ENCODE assay signal across 8 cellular contexts in the genomic region with DNA sequence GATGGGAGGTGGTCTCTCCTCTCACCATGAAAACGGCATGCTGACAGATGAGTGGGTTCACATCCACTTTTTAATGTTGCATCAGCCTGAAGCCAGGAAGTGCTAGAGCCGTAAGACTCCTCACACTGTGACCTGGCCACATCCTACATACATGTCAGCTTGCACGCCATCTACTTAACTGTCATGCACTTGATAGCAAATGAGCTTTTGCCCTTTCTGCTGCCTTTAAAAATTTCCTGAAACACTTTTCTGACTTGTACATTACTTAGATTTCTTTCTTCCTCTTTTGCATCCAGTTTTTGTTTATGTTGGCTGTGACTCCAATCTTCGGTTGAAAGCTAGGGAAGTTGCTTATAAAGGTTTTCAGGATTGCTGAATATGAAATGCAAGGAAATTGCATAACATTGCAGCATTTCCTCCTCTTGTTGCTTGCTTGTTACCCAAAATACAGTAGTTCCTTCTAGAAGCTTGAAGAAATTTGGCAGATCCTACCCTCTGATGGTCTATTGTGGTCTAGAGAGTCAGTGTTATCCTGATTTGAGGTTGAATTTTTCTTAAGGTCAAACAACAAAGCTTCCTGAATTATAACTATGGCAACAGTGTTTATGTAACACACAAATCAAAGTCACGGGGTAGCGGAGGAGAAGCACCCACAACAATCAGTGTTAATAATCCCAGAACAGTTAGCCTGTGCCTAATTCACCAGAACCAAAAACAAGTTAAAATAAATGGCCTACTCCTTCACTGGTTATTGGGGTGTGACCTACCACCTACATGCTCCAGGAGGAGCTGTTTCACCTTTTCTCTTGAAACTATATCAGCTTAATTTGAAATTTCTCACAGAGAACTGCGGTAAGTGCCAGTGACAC.
DNase-seq lines count a peak whose midpoint lies in the region; ATAC-seq and TF ChIP-seq lines count a peak whose summit lies in the region.

No MANE protein-coding gene starts in this region.

- DNase-seq in BJ (ENCODE audit: low read depth) (peak; percentile 63), foreskin melanocyte (peak; percentile 39), prostate gland (ENCODE audit: low spot score) (no peak), ureter (ENCODE audit: low spot score) (no peak)
- DNase-seq in NK-92 treated with Interleukin-12 subunit alpha and Interleukin-12 subunit beta, amount 100 ng/mL, for 24 hours (lab: John Stamatoyannopoulos, UW): peak; percentile 81

- H3K27ac Mint-ChIP-seq in activated T-helper 17 cell treated with anti-CD3 and anti-CD28 coated beads, Interleukin-2, amount 50 U/mL, for 72 hours: peak overlapping the region; percentile 94

- H3K36me3 Mint-ChIP-seq in activated T-helper 17 cell treated with anti-CD3 and anti-CD28 coated beads, Interleukin-2, amount 50 U/mL, for 72 hours (ENCODE audit: low read depth): no peaks in the 10 kb centered on the region

- H3K4me1 Mint-ChIP-seq in activated T-helper 17 cell treated with anti-CD3 and anti-CD28 coated beads, Interleukin-2, amount 50 U/mL, for 72 hours: peaks cover 35% of the 10 kb centered on the region

- H3K4me1 ChIP-seq in prostate gland (replicated peaks): no peaks in the 10 kb centered on the region

- TF ChIP-seq CTCF in BJ (IDR thresholded peaks at IDR 0.05; ENCODE audit: insufficient read depth, low read depth, low read length) (peak; percentile 60), prostate gland (IDR thresholded peaks at IDR 0.05) (peak in 3 of 4 experiments; percentile 20 to 55 (median 48))

- WGBS in prostate gland: 54% methylated on average over 7 of the region's 7 CpGs

- H3K36me3 ChIP-seq in BJ (ENCODE audit: control insufficient read depth, insufficient read depth, low read length) (no peaks in the 10 kb centered on the region), prostate gland (no peaks in the 10 kb centered on the region)

- no peaks in the 10 kb centered on the region for H3K9me3 Mint-ChIP-seq in activated T-helper 17 cell treated with anti-CD3 and anti-CD28 coated beads, Interleukin-2, amount 50 U/mL, for 72 hours

- ATAC-seq in GM18867 (IDR thresholded peaks at IDR 0.05; ENCODE audit: unreplicated experiment) (peak; percentile 64), HG03045 (IDR thresholded peaks at IDR 0.05; ENCODE audit: unreplicated experiment) (peak; percentile 72)
- peak; percentile 89 for ATAC-seq in activated T-helper 17 cell treated with anti-CD3 and anti-CD28 coated beads, Interleukin-2, amount 50 U/mL, for 72 hours (replicated peaks)

- no peaks in the 10 kb centered on the region for H3K9me3 ChIP-seq in prostate gland

- H3K27me3 ChIP-seq in BJ (ENCODE audit: control insufficient read depth, insufficient read depth, low read length): no peaks in the 10 kb centered on the region
- H3K27me3 ChIP-seq in prostate gland (replicated peaks; ENCODE audit: insufficient read depth): no peaks in the 10 kb centered on the region

- no peak for TF ChIP-seq POLR2A in prostate gland (IDR thresholded peaks at IDR 0.05)

- H3K4me3 Mint-ChIP-seq in activated T-helper 17 cell treated with anti-CD3 and anti-CD28 coated beads, Interleukin-2, amount 50 U/mL, for 72 hours: peak overlapping the region; percentile 75

- H3K4me3 ChIP-seq in BJ (ENCODE audit: low read depth, low read length) (no peak overlapping the region), prostate gland (no peak overlapping the region)

- H3K27ac ChIP-seq in prostate gland: no peak overlapping the region

- CTCF ChIA-PET in BJ (lab: Yijun Ruan, JAX): interaction anchor here (0.8 to 2.4 kb wide), 11 partner anchors 17 to 401 kb away, joined by 3 to 7 read pairs (median 4); a partner anchor contains a TSS

- POLR2A ChIA-PET in BJ (lab: Charles Lee): no interaction called here

- H3K27me3 Mint-ChIP-seq in activated T-helper 17 cell treated with anti-CD3 and anti-CD28 coated beads, Interleukin-2, amount 50 U/mL, for 72 hours: no peaks in the 10 kb centered on the region

- intact Hi-C loops in prostate gland (cut with DNase I): no loop called here

Comparison
In these comparisons a context has a peak if more than half of its experiments do, and no peak if none do; other contexts are left out.
1. DNase-seq: peak in BJ (single experiment), NK-92 treated with Interleukin-12 subunit alpha and Interleukin-12 subunit beta, amount 100 ng/mL, for 24 hours (single experiment) and foreskin melanocyte (single experiment); none in prostate gland (single experiment) and ureter (single experiment).
2. Peak in every context shown above with its lines, with median percentiles within 50 percentile points of each other: ATAC-seq.